Comparison of ENCODE assay signal across 1 cellular context in the genomic region with DNA sequence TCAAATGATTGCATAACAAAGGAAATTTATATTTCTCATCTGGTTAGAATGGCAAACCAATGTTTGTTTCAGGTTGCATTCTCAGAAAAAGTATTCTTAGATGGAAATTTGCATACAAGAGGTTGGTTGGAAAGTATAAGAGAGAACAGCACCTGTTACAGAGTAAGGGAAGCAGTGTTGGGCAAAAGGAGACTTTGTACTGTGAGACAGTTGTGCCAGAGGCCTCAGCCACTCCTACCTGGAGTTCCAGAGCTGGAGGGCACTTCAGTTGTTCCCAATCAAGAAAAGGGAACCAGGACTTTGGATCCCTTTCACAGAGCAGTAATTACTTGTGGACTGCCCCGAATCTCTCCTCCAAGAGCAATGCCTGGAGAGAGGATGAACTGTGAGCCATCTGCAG.
TF ChIP-seq lines count a peak whose summit lies in the region.

No MANE protein-coding gene starts in this region.

TF ChIP-seq in GM23338, 12 proteins besides CTCF, POLR2A, EP300 and RAD21 (continued from another document):
- TF ChIP-seq, protein P1, sequence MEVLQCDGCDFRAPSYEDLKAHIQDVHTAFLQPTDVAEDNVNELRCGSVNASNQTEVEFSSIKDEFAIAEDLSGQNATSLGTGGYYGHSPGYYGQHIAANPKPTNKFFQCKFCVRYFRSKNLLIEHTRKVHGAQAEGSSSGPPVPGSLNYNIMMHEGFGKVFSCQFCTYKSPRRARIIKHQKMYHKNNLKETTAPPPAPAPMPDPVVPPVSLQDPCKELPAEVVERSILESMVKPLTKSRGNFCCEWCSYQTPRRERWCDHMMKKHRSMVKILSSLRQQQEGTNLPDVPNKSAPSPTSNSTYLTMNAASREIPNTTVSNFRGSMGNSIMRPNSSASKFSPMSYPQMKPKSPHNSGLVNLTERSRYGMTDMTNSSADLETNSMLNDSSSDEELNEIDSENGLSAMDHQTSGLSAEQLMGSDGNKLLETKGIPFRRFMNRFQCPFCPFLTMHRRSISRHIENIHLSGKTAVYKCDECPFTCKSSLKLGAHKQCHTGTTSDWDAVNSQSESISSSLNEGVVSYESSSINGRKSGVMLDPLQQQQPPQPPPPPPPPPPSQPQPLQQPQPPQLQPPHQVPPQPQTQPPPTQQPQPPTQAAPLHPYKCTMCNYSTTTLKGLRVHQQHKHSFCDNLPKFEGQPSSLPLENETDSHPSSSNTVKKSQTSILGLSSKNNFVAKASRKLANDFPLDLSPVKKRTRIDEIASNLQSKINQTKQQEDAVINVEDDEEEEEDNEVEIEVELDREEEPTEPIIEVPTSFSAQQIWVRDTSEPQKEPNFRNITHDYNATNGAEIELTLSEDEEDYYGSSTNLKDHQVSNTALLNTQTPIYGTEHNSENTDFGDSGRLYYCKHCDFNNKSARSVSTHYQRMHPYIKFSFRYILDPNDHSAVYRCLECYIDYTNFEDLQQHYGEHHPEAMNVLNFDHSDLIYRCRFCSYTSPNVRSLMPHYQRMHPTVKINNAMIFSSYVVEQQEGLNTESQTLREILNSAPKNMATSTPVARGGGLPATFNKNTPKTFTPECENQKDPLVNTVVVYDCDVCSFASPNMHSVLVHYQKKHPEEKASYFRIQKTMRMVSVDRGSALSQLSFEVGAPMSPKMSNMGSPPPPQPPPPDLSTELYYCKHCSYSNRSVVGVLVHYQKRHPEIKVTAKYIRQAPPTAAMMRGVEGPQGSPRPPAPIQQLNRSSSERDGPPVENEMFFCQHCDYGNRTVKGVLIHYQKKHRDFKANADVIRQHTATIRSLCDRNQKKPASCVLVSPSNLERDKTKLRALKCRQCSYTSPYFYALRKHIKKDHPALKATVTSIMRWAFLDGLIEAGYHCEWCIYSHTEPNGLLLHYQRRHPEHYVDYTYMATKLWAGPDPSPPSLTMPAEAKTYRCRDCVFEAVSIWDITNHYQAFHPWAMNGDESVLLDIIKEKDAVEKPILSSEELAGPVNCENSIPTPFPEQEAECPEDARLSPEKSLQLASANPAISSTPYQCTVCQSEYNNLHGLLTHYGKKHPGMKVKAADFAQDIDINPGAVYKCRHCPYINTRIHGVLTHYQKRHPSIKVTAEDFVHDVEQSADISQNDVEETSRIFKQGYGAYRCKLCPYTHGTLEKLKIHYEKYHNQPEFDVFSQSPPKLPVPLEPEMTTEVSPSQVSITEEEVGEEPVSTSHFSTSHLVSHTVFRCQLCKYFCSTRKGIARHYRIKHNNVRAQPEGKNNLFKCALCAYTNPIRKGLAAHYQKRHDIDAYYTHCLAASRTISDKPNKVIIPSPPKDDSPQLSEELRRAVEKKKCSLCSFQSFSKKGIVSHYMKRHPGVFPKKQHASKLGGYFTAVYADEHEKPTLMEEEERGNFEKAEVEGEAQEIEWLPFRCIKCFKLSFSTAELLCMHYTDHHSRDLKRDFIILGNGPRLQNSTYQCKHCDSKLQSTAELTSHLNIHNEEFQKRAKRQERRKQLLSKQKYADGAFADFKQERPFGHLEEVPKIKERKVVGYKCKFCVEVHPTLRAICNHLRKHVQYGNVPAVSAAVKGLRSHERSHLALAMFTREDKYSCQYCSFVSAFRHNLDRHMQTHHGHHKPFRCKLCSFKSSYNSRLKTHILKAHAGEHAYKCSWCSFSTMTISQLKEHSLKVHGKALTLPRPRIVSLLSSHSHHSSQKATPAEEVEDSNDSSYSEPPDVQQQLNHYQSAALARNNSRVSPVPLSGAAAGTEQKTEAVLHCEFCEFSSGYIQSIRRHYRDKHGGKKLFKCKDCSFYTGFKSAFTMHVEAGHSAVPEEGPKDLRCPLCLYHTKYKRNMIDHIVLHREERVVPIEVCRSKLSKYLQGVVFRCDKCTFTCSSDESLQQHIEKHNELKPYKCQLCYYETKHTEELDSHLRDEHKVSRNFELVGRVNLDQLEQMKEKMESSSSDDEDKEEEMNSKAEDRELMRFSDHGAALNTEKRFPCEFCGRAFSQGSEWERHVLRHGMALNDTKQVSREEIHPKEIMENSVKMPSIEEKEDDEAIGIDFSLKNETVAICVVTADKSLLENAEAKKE (CRISPR knock-in tag; IDR thresholded peaks at IDR 0.05), result no peak
TF ChIP-seq in GM23338: peak in this region for 0.
